17 cellular contexts compared by ENCODE assay signal in genomic region chr1:30649321-30649991, GRCh38.
DNase-seq lines count a peak whose midpoint lies in the region; ATAC-seq and TF ChIP-seq lines count a peak whose summit lies in the region.
"Had no signal": no experiment of that assay in that cellular context is flagged by ENCODE, and none has a peak within 500 bp of the region (broad histone marks: within the 10 kb centered on the region; RNA-seq: fewer than 3 reads in every experiment).

No MANE protein-coding gene starts in this region.

- H3F3A ChIP-seq in GM23338 (replicated peaks; ENCODE audit: low read depth), result no peaks in the 10 kb centered on the region

- H3K36me3 Mint-ChIP-seq in brain, result no peaks in the 10 kb centered on the region
- H3K36me3 Mint-ChIP-seq in GM23338 (ENCODE audit: low read depth), result peaks cover 3% of the 10 kb centered on the region; the same call in 2 of the 3 replicates
- H3K36me3 Mint-ChIP-seq: CD4-positive, alpha-beta memory T cell had no signal

- H3K27me3 Mint-ChIP-seq in stimulated activated naive CD8-positive, alpha-beta T cell treated with anti-CD3 and anti-CD28 coated beads, Interleukin-15, amount 100 ng/mL, for 72 hours, result peaks cover 61% of the 10 kb centered on the region
- H3K27me3 Mint-ChIP-seq in brain (peaks cover 38% of the 10 kb centered on the region), GM23338 (ENCODE audit: insufficient read depth, low read depth, poor library complexity) (peaks cover 4% of the 10 kb centered on the region)

- no peaks in the 10 kb centered on the region for H3K9me3 ChIP-seq in left lung
- H3K9me3 ChIP-seq: MG63, Peyer's patch had no signal

- no peak overlapping the region for H2AFZ ChIP-seq in GM23338

- peak overlapping the region; percentile 14 to 66 for H3K27ac Mint-ChIP-seq in stimulated activated naive CD8-positive, alpha-beta T cell treated with anti-CD3 and anti-CD28 coated beads, Interleukin-15, amount 100 ng/mL, for 72 hours
- H3K27ac Mint-ChIP-seq in brain, result peak overlapping the region in 3 of 5 experiments; percentile 19 to 74 (median 42)
- no peak overlapping the region for H3K27ac Mint-ChIP-seq in GM23338
- H3K27ac Mint-ChIP-seq: CD4-positive, alpha-beta memory T cell; stimulated activated naive CD8-positive, alpha-beta T cell treated with anti-CD3 and anti-CD28 coated beads, Interleukin-15, Interleukin-2, amounts not matched to agents 100 ng/mL and 50 ng/mL, for 24 hours had no signal

- no peaks in the 10 kb centered on the region for H3K9me3 Mint-ChIP-seq in stimulated activated naive CD8-positive, alpha-beta T cell treated with anti-CD3 and anti-CD28 coated beads, Interleukin-15, amount 100 ng/mL, for 72 hours
- H3K9me3 Mint-ChIP-seq in brain (peaks cover 0 to 15% (median 2%) of the 10 kb centered on the region in 5 experiments), GM23338 (peaks cover 9% of the 10 kb centered on the region)
- H3K9me3 Mint-ChIP-seq: stimulated activated naive CD8-positive, alpha-beta T cell treated with anti-CD3 and anti-CD28 coated beads, Interleukin-15, Interleukin-2, amounts not matched to agents 100 ng/mL and 50 ng/mL, for 24 hours had no signal

- H3K4me2 ChIP-seq in GM23338, result no peak overlapping the region

- H3K4me1 ChIP-seq in left lung, result no peaks in the 10 kb centered on the region
- H3K4me1 ChIP-seq in GM23338 (ENCODE audit: insufficient read depth), result no peaks in the 10 kb centered on the region
- H3K4me1 ChIP-seq: Peyer's patch had no signal

- no peaks in the 10 kb centered on the region for H4K20me1 ChIP-seq in GM23338 (replicated peaks; ENCODE audit: insufficient read depth)

- no peak for DNase-seq in stimulated activated naive CD8-positive, alpha-beta T cell treated with anti-CD3 and anti-CD28 coated beads, Interleukin-15, amount 100 ng/mL, for 72 hours
- no peak for DNase-seq in stimulated activated naive CD8-positive, alpha-beta T cell treated with anti-CD3 and anti-CD28 coated beads, Interleukin-15, Interleukin-2, amounts not matched to agents 100 U/mL and 50 U/mL, for 24 hours
- DNase-seq in left lung (no peak), GM23338 (ENCODE audit: low spot score) (no peak), GOT3 (lab: John Stamatoyannopoulos, UW) (no peak)
- DNase-seq: activated CD8-positive, alpha-beta memory T cell treated with anti-CD3 and anti-CD28 coated beads for 24 hours; CD4-positive, alpha-beta memory T cell; foreskin melanocyte; MG63; NCI-H187 treated with DMSO at 0.1 percent for 48 hours; NCI-H748 treated with DMSO at 0.1 percent for 48 hours had no signal

- peaks cover 26% of the 10 kb centered on the region for H3K4me1 Mint-ChIP-seq in stimulated activated naive CD8-positive, alpha-beta T cell treated with anti-CD3 and anti-CD28 coated beads, Interleukin-15, amount 100 ng/mL, for 72 hours
- H3K4me1 Mint-ChIP-seq in brain (peaks cover 40% of the 10 kb centered on the region), GM23338 (peaks cover 8% of the 10 kb centered on the region)

- H3K27me3 ChIP-seq in left lung, result peaks cover 0 to 54% of the 10 kb centered on the region in 2 donors
- H3K27me3 ChIP-seq in GM23338 (ENCODE audit: insufficient read depth), result no peaks in the 10 kb centered on the region
- H3K27me3 ChIP-seq: MG63, Peyer's patch had no signal

- H3K79me2 ChIP-seq in GM23338 (replicated peaks; ENCODE audit: insufficient read depth), result no peaks in the 10 kb centered on the region

- TF ChIP-seq CTCF in brain (conservative IDR thresholded peaks at IDR 0.05) (no peak), left lung (IDR thresholded peaks at IDR 0.05) (no peak), GM23338 (conservative IDR thresholded peaks at IDR 0.05; ENCODE audit: low read depth in 2 of 2) (no peak)

- H3K27ac ChIP-seq in left lung, result no peak overlapping the region
- H3K27ac ChIP-seq in GM23338 (ENCODE audit: low read depth), result no peak overlapping the region
- H3K27ac ChIP-seq: Peyer's patch, VCaP had no signal

- no peaks in the 10 kb centered on the region for H3K9me2 ChIP-seq in GM23338 (ENCODE audit: insufficient read depth)

- no peak for ATAC-seq in stimulated activated naive CD8-positive, alpha-beta T cell treated with anti-CD3 and anti-CD28 coated beads, Interleukin-15, amount 100 ng/mL, for 72 hours
- ATAC-seq in stimulated activated naive CD8-positive, alpha-beta T cell treated with anti-CD3 and anti-CD28 coated beads, Interleukin-15, Interleukin-2, amounts not matched to agents 100 U/mL and 50 U/mL, for 24 hours, result no peak
- ATAC-seq in left lung, result peak; percentile 69
- ATAC-seq in GM23338, result no peak
- no peak for ATAC-seq in GM21529 (IDR thresholded peaks at IDR 0.05; ENCODE audit: unreplicated experiment)
- ATAC-seq in GM21717 (IDR thresholded peaks at IDR 0.05; ENCODE audit: unreplicated experiment), result no peak

- intact Hi-C loops in left lung (cut with DNase I), result no loop called here

- H3K4me3 ChIP-seq in left lung (no peak overlapping the region), GM23338 (no peak overlapping the region)
- H3K4me3 ChIP-seq: MG63, Peyer's patch had no signal

- H3K36me3 ChIP-seq in left lung (no peaks in the 10 kb centered on the region), GM23338 (ENCODE audit: insufficient read depth) (no peaks in the 10 kb centered on the region)
- H3K36me3 ChIP-seq: MG63, Peyer's patch had no signal

- H3K4me3 Mint-ChIP-seq in stimulated activated naive CD8-positive, alpha-beta T cell treated with anti-CD3 and anti-CD28 coated beads, Interleukin-15, amount 100 ng/mL, for 72 hours, result no peak overlapping the region
- H3K4me3 Mint-ChIP-seq in brain (no peak overlapping the region), GM23338 (no peak overlapping the region)
- H3K4me3 Mint-ChIP-seq: stimulated activated naive CD8-positive, alpha-beta T cell treated with anti-CD3 and anti-CD28 coated beads, Interleukin-15, Interleukin-2, amounts not matched to agents 100 ng/mL and 50 ng/mL, for 24 hours had no signal

TF ChIP-seq in GM23338, 12 proteins besides CTCF, POLR2A, EP300 and RAD21 (continues in another document):
- TF ChIP-seq JUNB (IDR thresholded peaks at IDR 0.05; ENCODE audit: unreplicated experiment) (no peak), REST (IDR thresholded peaks at IDR 0.05; ENCODE audit: unreplicated experiment) (no peak), STAT1 (IDR thresholded peaks at IDR 0.05; ENCODE audit: unreplicated experiment) (no peak), NANOG (IDR thresholded peaks at IDR 0.05; ENCODE audit: borderline replicate concordance) (no peak), EZH2 (IDR thresholded peaks at IDR 0.05; ENCODE audit: low read depth, unreplicated experiment) (no peak), ZNF331 (CRISPR knock-in tag; IDR thresholded peaks at IDR 0.05; ENCODE audit: low read depth) (no peak)
